Comparison of ENCODE assay signal across 1 cellular context in the genomic region with DNA sequence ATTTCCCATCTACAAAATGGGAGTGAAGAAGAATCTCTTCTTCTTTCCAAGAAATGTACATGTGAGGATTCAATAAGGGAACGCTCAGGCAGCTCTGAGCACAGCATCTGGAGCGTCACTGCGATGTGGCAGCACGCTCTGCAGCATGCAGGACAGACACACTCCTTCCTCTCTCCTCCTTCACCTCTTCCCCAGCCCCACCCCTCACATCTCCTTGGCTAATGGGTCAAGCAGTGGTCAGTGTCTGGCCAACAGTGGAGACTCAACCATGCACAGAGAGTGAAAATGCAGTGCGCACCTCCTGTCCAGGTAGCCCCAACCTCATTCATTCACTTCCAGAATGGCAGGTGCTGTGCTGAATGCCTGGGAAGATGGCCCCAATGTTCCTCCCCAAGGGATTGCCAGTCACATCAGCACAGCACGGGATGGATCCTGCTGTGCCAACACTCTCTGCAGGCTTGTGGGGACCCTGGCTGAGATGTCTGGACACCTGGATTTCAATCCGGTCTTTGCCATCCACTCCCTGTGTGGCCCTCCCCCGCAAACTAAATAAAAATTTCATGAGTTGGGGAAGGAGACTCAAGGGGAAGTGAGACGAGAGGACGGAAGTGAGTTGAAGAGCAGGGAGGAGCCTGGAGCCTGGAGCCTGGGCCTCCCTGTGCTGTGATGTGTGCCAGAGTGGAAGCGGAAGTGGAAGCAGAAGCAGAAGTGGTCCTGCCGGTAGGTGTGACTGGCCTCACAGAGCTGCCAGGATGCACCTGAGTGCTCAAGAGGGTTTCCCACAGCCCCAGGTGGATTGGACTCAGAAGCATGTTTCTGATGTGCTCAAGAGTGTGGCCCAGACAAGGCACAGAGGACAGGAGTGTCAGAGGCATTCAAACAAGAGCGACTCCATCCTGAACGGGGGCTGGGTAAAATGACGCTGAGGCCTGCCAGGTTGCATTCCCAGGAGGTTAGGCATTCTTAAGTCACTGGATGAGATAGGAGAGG.
TF ChIP-seq lines count a peak whose summit lies in the region.

No MANE protein-coding gene starts in this region.

TF ChIP-seq in GM23338, 12 proteins besides CTCF, POLR2A, EP300 and RAD21 (continued from another document):
- TF ChIP-seq REST (IDR thresholded peaks at IDR 0.05; ENCODE audit: unreplicated experiment) (no peak), JUNB (IDR thresholded peaks at IDR 0.05; ENCODE audit: unreplicated experiment) (no peak), ZNF331 (CRISPR knock-in tag; IDR thresholded peaks at IDR 0.05; ENCODE audit: low read depth) (no peak), POLR2AphosphoS5 (IDR thresholded peaks at IDR 0.05; ENCODE audit: low read depth) (no peak), EZH2 (IDR thresholded peaks at IDR 0.05; ENCODE audit: low read depth, unreplicated experiment) (no peak), CREB1 (CRISPR knock-in tag; IDR thresholded peaks at IDR 0.05; ENCODE audit: low read depth) (no peak), ETS1 (IDR thresholded peaks at IDR 0.05) (no peak), ZNF114 (CRISPR knock-in tag; IDR thresholded peaks at IDR 0.05) (no peak)
